33 cellular contexts compared by ENCODE assay signal in the genomic region with DNA sequence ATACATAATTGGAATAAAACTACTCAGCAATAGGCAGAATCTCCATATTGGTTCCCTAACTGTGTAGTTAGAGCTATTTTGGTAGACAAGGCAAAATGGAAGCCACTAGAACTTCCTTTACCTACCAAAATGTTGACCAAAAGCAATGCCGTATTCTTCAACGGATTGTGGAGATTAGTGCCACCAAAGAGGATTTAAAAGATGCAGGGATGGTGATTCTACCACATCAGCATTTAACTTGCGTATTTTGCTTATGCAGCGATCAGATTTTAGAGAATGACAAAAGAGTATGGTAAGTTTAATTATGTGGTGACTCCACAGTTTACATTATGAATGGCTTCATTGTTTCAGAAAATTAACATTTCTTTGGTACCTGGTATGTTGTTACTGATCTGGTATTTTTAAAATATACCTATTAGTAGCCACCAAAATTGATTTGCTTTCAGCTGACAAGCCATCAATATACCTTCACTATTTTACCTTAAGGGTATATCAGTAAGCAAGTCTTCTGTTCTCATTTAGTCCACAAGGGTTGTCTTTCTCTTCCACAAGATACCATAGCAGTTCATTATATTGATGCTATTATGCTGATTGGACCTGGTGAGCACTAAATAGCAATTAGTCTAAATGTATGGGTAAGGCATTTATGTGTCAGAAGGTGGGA.
"Had no signal": no experiment of that assay in that cellular context is flagged by ENCODE, and none has a peak within 500 bp of the region (broad histone marks: within the 10 kb centered on the region; RNA-seq: fewer than 3 reads in every experiment).

No MANE protein-coding gene starts in this region.

- H3K27me3 ChIP-seq: ascending aorta, breast epithelium, cardiac muscle cell, colonic mucosa, heart left ventricle had no signal

- ATAC-seq: activated naive CD4-positive, alpha-beta T cell treated with anti-CD3 and anti-CD28 coated beads, Interleukin-2, amount 50 U/mL, for 72 hours; activated T-cell treated with anti-CD3 and anti-CD28 coated beads, Interleukin-2, amount 50 U/mL, for 72 hours; esophagus mucosa; heart left ventricle; T-helper 17 cell had no signal

- H3K4me3 ChIP-seq: ascending aorta, breast epithelium, cardiac muscle cell, colonic mucosa, heart left ventricle had no signal

- H3K9me3 ChIP-seq: ascending aorta, breast epithelium, colonic mucosa had no signal

- FAIRE-seq: endometrium, endothelial cell of umbilical vein, frontal cortex had no signal

- H3K4me1 ChIP-seq: ascending aorta, breast epithelium, colonic mucosa, heart left ventricle had no signal

- H3K27ac ChIP-seq: ascending aorta, breast epithelium, cardiac muscle cell, colonic mucosa, heart left ventricle, WERI-Rb-1 had no signal

- DNase-seq: activated CD4-positive, alpha-beta memory T cell treated with anti-CD3 and anti-CD28 coated beads, Interleukin-2, amount 10 ng/mL, durations not matched to agents 7 days and 5 days; activated CD4-positive, alpha-beta T cell treated with anti-CD3 and anti-CD28 coated beads for 4 hours; activated CD4-positive, alpha-beta T cell treated with anti-CD3 and anti-CD28 coated beads, Interleukin-2, amount 10 ng/mL, durations not matched to agents 7 days and 5 days; activated CD4-positive, alpha-beta T cell treated with anti-CD3 and anti-CD28 coated beads, Interleukin-2, amount 50 U/mL, for 4 hours; activated CD4-positive, CD25-positive, alpha-beta regulatory T cell; activated CD4-positive, CD25-positive, alpha-beta regulatory T cell treated with anti-CD3 and anti-CD28 coated beads, Interleukin-2, amount 50 U/mL, for 72 hours; activated CD8-positive, alpha-beta memory T cell treated with anti-CD3 and anti-CD28 coated beads, Interleukin-2, amount 50 U/mL, for 48 hours; activated gamma-delta T cell; activated naive CD4-positive, alpha-beta T cell; activated naive CD4-positive, alpha-beta T cell treated with anti-CD3 and anti-CD28 coated beads, Interleukin-2, amount 10 ng/mL, durations not matched to agents 7 days and 5 days; activated naive CD8-positive, alpha-beta T cell treated with anti-CD3 and anti-CD28 coated beads, Interleukin-2, amount 10 ng/mL, durations not matched to agents 7 days and 5 days; activated T-cell treated with anti-CD3 and anti-CD28 coated beads for 4 hours; activated T-cell treated with anti-CD3 and anti-CD28 coated beads, Interleukin-2, amount 50 U/mL, for 24 hours; activated T-cell treated with anti-CD3 and anti-CD28 coated beads, Interleukin-2, amount 50 U/mL, for 72 hours; central memory CD4-positive, alpha-beta T cell; cerebellar nuclear complex; colonic mucosa; effector CD8-positive, alpha-beta T cell; foreskin fibroblast; glutamatergic neuron; heart left ventricle; T-helper 1 cell; T-helper 17 cell; T1000; WERI-Rb-1 had no signal

- H3K36me3 ChIP-seq: ascending aorta, breast epithelium, cardiac muscle cell, colonic mucosa, heart left ventricle, WERI-Rb-1 had no signal
